In the genomic region with DNA sequence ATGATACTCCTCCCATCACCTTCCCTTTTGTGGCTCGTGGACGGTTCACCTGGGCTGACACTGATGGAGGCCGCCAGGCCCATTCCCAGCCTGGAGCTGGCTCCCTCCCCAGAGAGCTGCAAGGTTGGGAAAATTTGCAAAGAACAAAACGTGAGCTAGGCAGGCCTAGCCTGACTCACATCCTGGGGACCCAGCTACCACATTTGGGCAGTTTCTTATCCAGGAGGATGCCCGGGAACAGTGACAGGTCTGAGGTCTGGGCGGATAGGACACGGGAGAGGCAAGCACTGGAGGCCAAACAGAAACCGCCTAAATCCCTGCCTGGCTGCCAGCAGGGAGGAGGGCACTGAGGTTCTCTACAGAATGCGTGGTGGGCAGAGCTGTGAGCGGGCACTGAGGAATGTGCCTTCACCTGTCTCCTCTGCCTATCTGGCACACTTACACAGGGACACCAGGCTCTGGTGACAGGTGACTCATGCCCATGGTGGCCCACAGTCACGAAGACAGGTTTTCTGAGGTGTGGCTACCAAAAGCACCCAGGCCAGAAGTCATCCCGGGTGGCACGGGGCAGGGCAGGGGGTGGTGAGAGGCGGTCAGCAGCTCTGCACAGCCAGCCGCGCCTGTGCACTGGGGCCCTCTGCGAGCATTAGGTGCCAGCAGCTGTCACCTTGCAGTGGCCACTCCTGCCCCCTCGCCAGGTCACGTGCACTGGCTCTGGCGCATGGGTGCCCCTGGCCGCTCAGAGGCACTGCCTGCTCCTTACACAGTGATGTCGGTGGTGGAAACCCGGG, we compare ENCODE assay signal across 11 cellular contexts. TPM values are rescaled to one million over a fixed set of nuclear protein-coding genes. Genes with fewer than 3 reads are reported as not detected.
DNase-seq lines count a peak whose midpoint lies in the region; ATAC-seq and TF ChIP-seq lines count a peak whose summit lies in the region.
"Had no signal": no experiment of that assay in that cellular context is flagged by ENCODE, and none has a peak within 500 bp of the region (broad histone marks: within the 10 kb centered on the region; RNA-seq: fewer than 3 reads in every experiment).

No MANE protein-coding gene starts in this region.

- no peak for TF ChIP-seq POLR2A in adrenal gland (IDR thresholded peaks at IDR 0.05)
- no peak for TF ChIP-seq POLR2A in vagina (IDR thresholded peaks at IDR 0.05)

- no peaks in the 10 kb centered on the region for H3K9me3 ChIP-seq in left ventricle myocardium inferior (replicated peaks)
- no peaks in the 10 kb centered on the region for H3K9me3 ChIP-seq in adrenal gland (replicated peaks in 1 of 3)
- no peaks in the 10 kb centered on the region for H3K9me3 ChIP-seq in vagina

- no peaks in the 10 kb centered on the region for H3K36me3 Mint-ChIP-seq in memory B cell

- no peaks in the 10 kb centered on the region for H3K27me3 Mint-ChIP-seq in memory B cell
- H3K27me3 Mint-ChIP-seq: stimulated activated naive CD8-positive, alpha-beta T cell treated with anti-CD3 and anti-CD28 coated beads, Interleukin-15, Interleukin-2, amounts not matched to agents 100 ng/mL and 50 ng/mL, for 24 hours had no signal

- intact Hi-C loops in left ventricle myocardium inferior (cut with micrococcal nuclease) (no loop called here), Right ventricle myocardium superior (cut with DNase I) (no loop called here), adrenal gland (cut with DNase I) (no loop called here), vagina (cut with DNase I) (no loop called here)

- H3K27ac ChIP-seq in left ventricle myocardium inferior (replicated peaks) (peak overlapping the region; percentile 18), adrenal gland (peak overlapping the region in 4 of 5 donors; percentile 47 to 96 (median 90)), vagina (peak overlapping the region; percentile 90), brain microvascular endothelial cell (no peak overlapping the region)

- DNase-seq in left ventricle myocardium inferior (no peak), Right ventricle myocardium superior (no peak), adrenal gland (peak in 5 of 7 donors; percentile 27 to 66 (median 56)), memory B cell (ENCODE audit: low spot score in 2 of 2) (no peak), vagina (ENCODE audit: extremely low spot score in 2 of 2) (no peak), T-helper 9 cell (no peak), brain microvascular endothelial cell (no peak)
- DNase-seq: amniotic stem cell, NCI-H1930 had no signal

- H3K27me3 ChIP-seq in left ventricle myocardium inferior (ENCODE audit: low read depth) (no peaks in the 10 kb centered on the region), adrenal gland (no peaks in the 10 kb centered on the region), vagina (no peaks in the 10 kb centered on the region), brain microvascular endothelial cell (replicated peaks) (no peaks in the 10 kb centered on the region)

- peak overlapping the region; percentile 74 for H3K4me3 Mint-ChIP-seq in memory B cell
- H3K4me3 Mint-ChIP-seq: stimulated activated naive CD8-positive, alpha-beta T cell treated with anti-CD3 and anti-CD28 coated beads, Interleukin-15, Interleukin-2, amounts not matched to agents 100 ng/mL and 50 ng/mL, for 24 hours had no signal

- in situ Hi-C loops in brain microvascular endothelial cell (cut with HindIII; ENCODE audit: low pct_ligation_motif_present, low sequenced_read_pairs), result no loop called here

- H3K36me3 ChIP-seq in left ventricle myocardium inferior (no peaks in the 10 kb centered on the region), adrenal gland (replicated peaks in 1 of 2) (no peaks in the 10 kb centered on the region), vagina (no peaks in the 10 kb centered on the region), brain microvascular endothelial cell (replicated peaks) (peaks cover 4% of the 10 kb centered on the region)

- H3K4me1 Mint-ChIP-seq in memory B cell, result peaks cover 58% of the 10 kb centered on the region

- H3K4me1 ChIP-seq in left ventricle myocardium inferior, result peaks cover 85% of the 10 kb centered on the region
- peaks cover 78 to 87% of the 10 kb centered on the region in 2 donors for H3K4me1 ChIP-seq in adrenal gland (replicated peaks in 1 of 2)
- H3K4me1 ChIP-seq in vagina, result peaks cover 88% of the 10 kb centered on the region

- TF ChIP-seq CTCF in left ventricle myocardium inferior (IDR thresholded peaks at IDR 0.05; ENCODE audit: borderline replicate concordance), result no peak
- no peak for TF ChIP-seq CTCF in adrenal gland (IDR thresholded peaks at IDR 0.05)
- TF ChIP-seq CTCF in vagina (IDR thresholded peaks at IDR 0.05), result no peak
- TF ChIP-seq CTCF in brain microvascular endothelial cell (IDR thresholded peaks at IDR 0.05; ENCODE audit: low read depth, low read length, missing control alignments), result no peak

- ATAC-seq in Right ventricle myocardium superior (ENCODE audit: poor library complexity) (no peak), memory B cell (ENCODE audit: low read depth) (no peak), HG03378 (IDR thresholded peaks at IDR 0.05; ENCODE audit: unreplicated experiment) (no peak)

- H3K4me3 ChIP-seq in left ventricle myocardium inferior (no peak overlapping the region), adrenal gland (no peak overlapping the region), vagina (no peak overlapping the region), brain microvascular endothelial cell (ENCODE audit: low read depth, low read length) (no peak overlapping the region)

- H3K27ac Mint-ChIP-seq in memory B cell, result peak overlapping the region; percentile 20
- H3K27ac Mint-ChIP-seq: stimulated activated naive CD8-positive, alpha-beta T cell treated with anti-CD3 and anti-CD28 coated beads, Interleukin-15, Interleukin-2, amounts not matched to agents 100 ng/mL and 50 ng/mL, for 24 hours had no signal

- 47 to 79% (median 59%) methylated on average over 8 to 23 of the region's 23 CpGs for WGBS in adrenal gland, 4 donors

- no peaks in the 10 kb centered on the region for H3K9me3 Mint-ChIP-seq in memory B cell
- H3K9me3 Mint-ChIP-seq: stimulated activated naive CD8-positive, alpha-beta T cell treated with anti-CD3 and anti-CD28 coated beads, Interleukin-15, Interleukin-2, amounts not matched to agents 100 ng/mL and 50 ng/mL, for 24 hours had no signal

RNA-seq across cellular contexts. Expression of a gene that starts 23.2 kb away (rescaled TPM):
- total RNA-seq in left ventricle myocardium inferior (18.6 TPM), Right ventricle myocardium superior (18.6 TPM), adrenal gland (100 to 1,000 TPM in 1 of 8 donors, 10 to 100 TPM in 7; 69.9 to 112 (median 87.4) TPM), vagina (65.6 TPM)
- polyA plus RNA-seq in adrenal gland, result 100 to 1,000 TPM in 1 of 3 donors, 10 to 100 TPM in 2; 20.9 to 104 (median 96.4) TPM

RNA-seq across cellular contexts. Expression of a gene that starts 25.3 kb away (rescaled TPM):
- 5.1 TPM for total RNA-seq in left ventricle myocardium inferior
- 5.4 TPM for total RNA-seq in Right ventricle myocardium superior
- 10 to 100 TPM in 2 of 8 donors, 1 to 10 TPM in 6; 3.4 to 14.6 (median 8.7) TPM for total RNA-seq in adrenal gland
- polyA plus RNA-seq in adrenal gland, result 1 to 10 TPM; 4.0 to 8.2 (median 7.3) TPM
- 21.4 TPM for total RNA-seq in vagina

RNA-seq across cellular contexts. Expression of a gene that starts 33.8 kb away (rescaled TPM):
- 19.2 TPM for total RNA-seq in left ventricle myocardium inferior
- 16.6 TPM for total RNA-seq in Right ventricle myocardium superior
- 10 to 100 TPM in 6 of 8 donors, 1 to 10 TPM in 2; 8.6 to 37.5 (median 16.1) TPM for total RNA-seq in adrenal gland
- polyA plus RNA-seq in adrenal gland, result 10 to 100 TPM in 2 of 3 donors, 1 to 10 TPM in 1; 7.0 to 52.3 (median 38.5) TPM
- 10.1 TPM for total RNA-seq in vagina

RNA-seq across cellular contexts. Expression of a gene that starts 38.6 kb away (rescaled TPM):
- total RNA-seq in left ventricle myocardium inferior (2.6 TPM), Right ventricle myocardium superior (1.6 TPM), adrenal gland (100 to 1,000 TPM in 1 of 8 donors, 10 to 100 TPM in 6, 1 to 10 TPM in 1; 8.5 to 106 (median 36.5) TPM), vagina (29.2 TPM)
- polyA plus RNA-seq in adrenal gland, result 10 to 100 TPM in 2 of 3 donors, 1 to 10 TPM in 1; 6.7 to 63.1 (median 39.8) TPM

Comparison
In these comparisons a context has a peak if more than half of its experiments do, and no peak if none do; other contexts are left out.
1. DNase-seq: peak in adrenal gland (5 of 7); none in left ventricle myocardium inferior (single experiment), Right ventricle myocardium superior (single experiment), memory B cell (0 of 2), vagina (0 of 2), T-helper 9 cell (single experiment) and brain microvascular endothelial cell (single experiment).